ENCODE assay signal across 1 cellular context in the genomic region with DNA sequence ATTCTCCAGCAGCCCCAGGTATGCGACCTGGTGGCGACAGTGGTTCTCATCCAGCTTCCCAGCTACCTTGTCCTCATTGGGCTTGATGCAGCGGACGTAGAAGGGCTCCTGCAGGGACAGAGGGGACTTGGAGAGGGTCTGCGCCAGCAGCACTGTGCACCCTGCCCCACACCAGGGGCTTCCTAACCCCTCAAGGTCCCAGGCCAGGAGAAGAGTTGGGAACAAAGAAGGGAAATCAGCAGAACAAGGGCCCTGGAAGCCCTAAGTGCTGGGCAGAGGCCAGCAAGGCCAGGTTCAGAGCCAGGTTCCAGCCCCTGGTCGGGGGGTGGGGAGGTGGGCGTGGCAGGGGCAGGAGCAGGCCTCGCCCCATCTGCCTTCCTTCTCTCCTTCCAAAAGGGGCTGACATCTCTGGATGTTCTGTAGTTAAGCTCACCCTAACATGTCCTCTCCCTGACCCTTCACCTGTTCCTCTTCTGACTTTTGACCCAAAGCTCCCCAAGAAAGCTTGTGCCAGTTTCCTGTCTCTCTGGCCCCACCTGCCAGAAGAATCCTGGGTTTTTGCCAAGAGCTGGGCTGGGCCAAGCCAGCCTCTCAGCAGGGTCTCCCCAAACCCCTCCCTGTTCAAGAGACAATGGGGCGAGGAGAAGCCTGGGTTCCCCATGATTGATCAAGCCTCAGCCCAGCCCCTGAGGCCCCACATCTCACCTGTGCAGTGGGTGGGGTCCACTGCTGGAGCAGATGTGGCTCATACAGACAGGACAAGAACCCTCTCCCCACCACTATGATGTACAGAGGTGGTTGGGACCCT.
TF ChIP-seq lines count a peak whose summit lies in the region.

No MANE protein-coding gene starts in this region.

TF ChIP-seq in HEK293, 187 proteins besides CTCF, POLR2A, EP300 and RAD21 (continued from another document):
- TF ChIP-seq, protein P1, sequence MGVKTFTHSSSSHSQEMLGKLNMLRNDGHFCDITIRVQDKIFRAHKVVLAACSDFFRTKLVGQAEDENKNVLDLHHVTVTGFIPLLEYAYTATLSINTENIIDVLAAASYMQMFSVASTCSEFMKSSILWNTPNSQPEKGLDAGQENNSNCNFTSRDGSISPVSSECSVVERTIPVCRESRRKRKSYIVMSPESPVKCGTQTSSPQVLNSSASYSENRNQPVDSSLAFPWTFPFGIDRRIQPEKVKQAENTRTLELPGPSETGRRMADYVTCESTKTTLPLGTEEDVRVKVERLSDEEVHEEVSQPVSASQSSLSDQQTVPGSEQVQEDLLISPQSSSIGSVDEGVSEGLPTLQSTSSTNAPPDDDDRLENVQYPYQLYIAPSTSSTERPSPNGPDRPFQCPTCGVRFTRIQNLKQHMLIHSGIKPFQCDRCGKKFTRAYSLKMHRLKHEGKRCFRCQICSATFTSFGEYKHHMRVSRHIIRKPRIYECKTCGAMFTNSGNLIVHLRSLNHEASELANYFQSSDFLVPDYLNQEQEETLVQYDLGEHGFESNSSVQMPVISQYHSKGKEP (tag by site-specific recombination; IDR thresholded peaks at IDR 0.05) = no peak
